Comparison of ENCODE assay signal across 10 cellular contexts in genomic region chr12:132471011-132471857, GRCh38. TPM values are rescaled to one million over a fixed set of nuclear protein-coding genes. Genes with fewer than 3 reads are reported as not detected.
A peak's percentile ranks its signal among the peaks of the same experiment; 100 is the strongest.
DNase-seq lines count a peak whose midpoint lies in the region; ATAC-seq and FAIRE-seq lines count a peak whose summit lies in the region.
"Had no signal": no experiment of that assay in that cellular context is flagged by ENCODE, and none has a peak within 500 bp of the region (broad histone marks: within the 10 kb centered on the region; RNA-seq: fewer than 3 reads in every experiment).

No MANE protein-coding gene starts in this region.

- peak; percentile 94 for ATAC-seq in left ventricle myocardium superior
- ATAC-seq in GM21360 (IDR thresholded peaks at IDR 0.05; ENCODE audit: unreplicated experiment) = no peak

- peak; percentile 76 for FAIRE-seq in GM19239 (lab: Jason Lieb, UNC)
- FAIRE-seq: TTC549 had no signal

- no peak for DNase-seq in GM19239 (ENCODE audit: insufficient read length, low spot score)
- DNase-seq in RPMI8226 = peak; percentile 58
- DNase-seq in left ventricle myocardium superior = no peak
- no peak for DNase-seq in effector CD8-positive, alpha-beta T cell (lab: John Stamatoyannopoulos, UW)
- no peak for DNase-seq in HuH-7.5 (ENCODE audit: low spot score)
- DNase-seq in stimulated activated CD4-positive, alpha-beta T cell treated with anti-CD3 and anti-CD28 coated beads, Interleukin-1b, Interleukin-23, amount 100 ng/mL, for 48 hours = no peak
- DNase-seq: H9 had no signal

- H4K20me1 ChIP-seq in BLaER1 treated with 17β-estradiol and CSF1 and Interleukin-3, amounts not matched to agents 10 nM and 100 nM = peaks cover 0 to 15% (median 0%) of the 10 kb centered on the region in 11 experiments; a peak in 4 of 22 replicates

- peak overlapping the region in 9 of 10 experiments; percentile 47 to 74 (median 62); a peak in 17 of 20 replicates for H3K4me3 ChIP-seq in BLaER1 treated with 17β-estradiol and CSF1 and Interleukin-3, amounts not matched to agents 10 nM and 100 nM

- peak overlapping the region in 9 of 11 experiments; percentile 52 to 78 (median 71); a peak in 17 of 22 replicates for H3K27ac ChIP-seq in BLaER1 treated with 17β-estradiol and CSF1 and Interleukin-3, amounts not matched to agents 10 nM and 100 nM

- H3K4me1 ChIP-seq in BLaER1 treated with 17β-estradiol and CSF1 and Interleukin-3, amounts not matched to agents 10 nM and 100 nM = peaks cover 60 to 68% (median 66%) of the 10 kb centered on the region in 10 experiments

- peak overlapping the region; percentile 80 to 95 (median 86) for H3K4me2 ChIP-seq in BLaER1 treated with 17β-estradiol and CSF1 and Interleukin-3, amounts not matched to agents 10 nM and 100 nM

- no peaks in the 10 kb centered on the region for H3K36me3 ChIP-seq in BLaER1 treated with 17β-estradiol and CSF1 and Interleukin-3, amounts not matched to agents 10 nM and 100 nM

- H3K9me3 ChIP-seq in BLaER1 treated with 17β-estradiol and CSF1 and Interleukin-3, amounts not matched to agents 10 nM and 100 nM (replicated peaks in 1 of 11) = peaks cover 0 to 4% (median 0%) of the 10 kb centered on the region in 11 experiments; a peak in 2 of 22 replicates

- H3K9ac ChIP-seq in BLaER1 treated with 17β-estradiol and CSF1 and Interleukin-3, amounts not matched to agents 10 nM and 100 nM = peak overlapping the region in 8 of 11 experiments; percentile 66 to 83 (median 76); a peak in 12 of 22 replicates

- H3K27me3 ChIP-seq in BLaER1 treated with 17β-estradiol and CSF1 and Interleukin-3, amounts not matched to agents 10 nM and 100 nM = no peaks in the 10 kb centered on the region

- intact Hi-C loops in left ventricle myocardium superior (cut with micrococcal nuclease) = no loop called here

RNA-seq across cellular contexts. Expression of gene FBRSL1, which starts 18.7 kb away (rescaled TPM):
- 68.0 TPM for total RNA-seq in left ventricle myocardium superior
